In genomic region chr1:218377143-218377660, GRCh38 we compare ENCODE assay signal across 8 cellular contexts. TPM values are rescaled to one million over a fixed set of nuclear protein-coding genes. Genes with fewer than 3 reads are reported as not detected.
DNase-seq lines count a peak whose midpoint lies in the region; ATAC-seq and TF ChIP-seq lines count a peak whose summit lies in the region.

No MANE protein-coding gene starts in this region.

- H3K36me3 ChIP-seq in left lung = no peaks in the 10 kb centered on the region
- H3K36me3 ChIP-seq in upper lobe of right lung = no peaks in the 10 kb centered on the region

- peak overlapping the region; percentile 79 for H3K4me3 Mint-ChIP-seq in HFFc6
- peak overlapping the region; percentile 33 for H3K4me3 Mint-ChIP-seq in activated T-cell treated with anti-CD3 and anti-CD28 coated beads, Interleukin-2, amount 50 U/mL, for 24 hours

- peak overlapping the region in 1 of 2 donors; percentile 17 for H3K27ac ChIP-seq in left lung
- no peak overlapping the region for H3K27ac ChIP-seq in upper lobe of right lung

- H3K9me3 Mint-ChIP-seq in HFFc6 = no peaks in the 10 kb centered on the region
- H3K9me3 Mint-ChIP-seq in activated T-cell treated with anti-CD3 and anti-CD28 coated beads, Interleukin-2, amount 50 U/mL, for 24 hours = no peaks in the 10 kb centered on the region

- peaks cover 7 to 22% of the 10 kb centered on the region in 2 donors for H3K4me1 ChIP-seq in left lung
- peaks cover 33% of the 10 kb centered on the region for H3K4me1 ChIP-seq in upper lobe of right lung

- TF ChIP-seq CTCF in HFFc6 (IDR thresholded peaks at IDR 0.05) = no peak
- TF ChIP-seq CTCF in NB4 (IDR thresholded peaks at IDR 0.05; ENCODE audit: low read depth, low read length) = no peak
- no peak for TF ChIP-seq CTCF in left lung (IDR thresholded peaks at IDR 0.05)
- no peak for TF ChIP-seq CTCF in upper lobe of right lung (IDR thresholded peaks at IDR 0.05)

- H3K27ac Mint-ChIP-seq in HFFc6 = peak overlapping the region; percentile 72
- H3K27ac Mint-ChIP-seq in activated T-cell treated with anti-CD3 and anti-CD28 coated beads, Interleukin-2, amount 50 U/mL, for 24 hours = peak overlapping the region; percentile 84

- H3K36me3 Mint-ChIP-seq in HFFc6 (ENCODE audit: low read depth) = no peaks in the 10 kb centered on the region
- no peaks in the 10 kb centered on the region for H3K36me3 Mint-ChIP-seq in activated T-cell treated with anti-CD3 and anti-CD28 coated beads, Interleukin-2, amount 50 U/mL, for 24 hours (ENCODE audit: low read depth)

- H3K4me1 Mint-ChIP-seq in HFFc6 (ENCODE audit: low read depth) = peaks cover 68% of the 10 kb centered on the region
- peaks cover 18% of the 10 kb centered on the region for H3K4me1 Mint-ChIP-seq in activated T-cell treated with anti-CD3 and anti-CD28 coated beads, Interleukin-2, amount 50 U/mL, for 24 hours (ENCODE audit: low read depth)

- H3K27me3 ChIP-seq in left lung = peaks cover 0 to 5% of the 10 kb centered on the region in 2 donors
- H3K27me3 ChIP-seq in upper lobe of right lung = no peaks in the 10 kb centered on the region

- intact Hi-C loops in left lung (cut with DNase I) (no loop called here), upper lobe of right lung (cut with DNase I) (no loop called here)

- ATAC-seq in left lung = peak; percentile 43
- ATAC-seq in upper lobe of right lung = peak; percentile 41
- ATAC-seq in HG03571 (IDR thresholded peaks at IDR 0.05; ENCODE audit: unreplicated experiment) = no peak

- no peak for TF ChIP-seq POLR2A in NB4 (IDR thresholded peaks at IDR 0.05; ENCODE audit: extremely low read depth, insufficient read length)

- H3K4me3 ChIP-seq in NB4 (ENCODE audit: low read depth, low read length) = no peak overlapping the region
- no peak overlapping the region for H3K4me3 ChIP-seq in left lung
- no peak overlapping the region for H3K4me3 ChIP-seq in upper lobe of right lung

- DNase-seq in GM04504 (ENCODE audit: low read depth) = peak; percentile 89
- DNase-seq in HFFc6 = peak; percentile 98
- peak; percentile 85 for DNase-seq in NB4 (ENCODE audit: low read depth)
- peak; percentile 76 for DNase-seq in activated T-cell treated with anti-CD3 and anti-CD28 coated beads, Interleukin-2, amount 50 U/mL, for 24 hours
- DNase-seq in left lung = no peak
- no peak for DNase-seq in upper lobe of right lung
- DNase-seq in midbrain (lab: John Stamatoyannopoulos, UW) = no peak

- H3K9me3 ChIP-seq in left lung (no peaks in the 10 kb centered on the region), upper lobe of right lung (no peaks in the 10 kb centered on the region)

- no peaks in the 10 kb centered on the region; the same call in 1 of the 2 replicates for H3K27me3 Mint-ChIP-seq in HFFc6 (ENCODE audit: insufficient read depth)
- peaks cover 83% of the 10 kb centered on the region for H3K27me3 Mint-ChIP-seq in activated T-cell treated with anti-CD3 and anti-CD28 coated beads, Interleukin-2, amount 50 U/mL, for 24 hours

RNA-seq across cellular contexts. Expression of gene TGFB2, which starts 32.1 kb away (rescaled TPM):
- 10 to 100 TPM in 1 of 6 experiments, 1 to 10 TPM in 5; 2.0 to 11.8 (median 2.5) TPM for total RNA-seq in HFFc6 (2021; fragmentation: NEBNext Ultra II Directional; extraction: Animal tissue kit (Norgen Biotek cat#: 25700))
- 10 to 100 TPM in 1 of 2 donors, 1 to 10 TPM in 1; 9.8 to 22.0 TPM for total RNA-seq in left lung
- total RNA-seq in upper lobe of right lung = 19.8 TPM

Comparison
In these comparisons a context has a peak if more than half of its experiments do, and no peak if none do; other contexts are left out.
1. DNase-seq: peak in GM04504 (single experiment), HFFc6 (single experiment), NB4 (single experiment) and activated T-cell treated with anti-CD3 and anti-CD28 coated beads, Interleukin-2, amount 50 U/mL, for 24 hours (single experiment); none in left lung (0 of 2), upper lobe of right lung (single experiment) and midbrain (single experiment).